Comparison of ENCODE assay signal across 9 cellular contexts in genomic region chr12:53623526-53623925, GRCh38. TPM values are rescaled to one million over a fixed set of nuclear protein-coding genes. Genes with fewer than 3 reads are reported as not detected.
DNase-seq lines count a peak whose midpoint lies in the region; ATAC-seq and TF ChIP-seq lines count a peak whose summit lies in the region.
"Had no signal": no experiment of that assay in that cellular context is flagged by ENCODE, and none has a peak within 500 bp of the region (broad histone marks: within the 10 kb centered on the region; RNA-seq: fewer than 3 reads in every experiment).

No MANE protein-coding gene starts in this region.

- H3K4me3 ChIP-seq in SK-N-SH (ENCODE audit: low read depth in 2 of 2, low read length in 1 of 2) = peak overlapping the region in 1 of 2 experiments; percentile 75; a peak in 2 of 4 replicates
- H3K4me3 ChIP-seq in suprapubic skin = peak overlapping the region; percentile 63

- H3K4me2 ChIP-seq in SK-N-SH = peak overlapping the region; percentile 91

- H2AFZ ChIP-seq in SK-N-SH (ENCODE audit: low read depth) = no peak overlapping the region

- TF ChIP-seq CTCF in SK-N-SH (IDR thresholded peaks at IDR 0.05) = no peak
- no peak for TF ChIP-seq CTCF in suprapubic skin (IDR thresholded peaks at IDR 0.05)

- ATAC-seq in SK-N-SH treated with all-trans-retinoic acid at 6 μM for 48 hours (no peak), GM19328 (IDR thresholded peaks at IDR 0.05; ENCODE audit: unreplicated experiment) (no peak), HG03457 (IDR thresholded peaks at IDR 0.05; ENCODE audit: unreplicated experiment) (no peak)

- H3K27ac ChIP-seq in SK-N-SH (ENCODE audit: low read depth in 2 of 2, low read length in 1 of 2) (no peak overlapping the region), suprapubic skin (peak overlapping the region; percentile 94)
- H3K27ac ChIP-seq: C4-2B had no signal

- H3F3A ChIP-seq in SK-N-SH (replicated peaks; ENCODE audit: insufficient read depth) = no peaks in the 10 kb centered on the region

- peak overlapping the region; percentile 100 for H3K4me3 Mint-ChIP-seq in activated naive CD8-positive, alpha-beta T cell

- no peak for TF ChIP-seq EP300 in SK-N-SH (IDR thresholded peaks at IDR 0.05; ENCODE audit: borderline replicate concordance in 1 of 2, low read depth in 1 of 2, low read length in 1 of 2)
- no peak for TF ChIP-seq EP300 in suprapubic skin (IDR thresholded peaks at IDR 0.05)

- WGBS in SK-N-SH (ENCODE audit: low lambda C conversion rate) = 66% methylated on average over 4 of the region's 4 CpGs
- WGBS in suprapubic skin = 4% methylated on average over 4 of the region's 4 CpGs

- POLR2A ChIA-PET in SK-N-SH (lab: Yijun Ruan, JAX) = interaction anchor here (1.0 kb wide), 1 partner anchor 32 kb away, joined by 3 read pairs; no protein-coding TSS in a partner anchor

- no peak overlapping the region for H3K9ac ChIP-seq in SK-N-SH

- H3K9me3 Mint-ChIP-seq in activated naive CD8-positive, alpha-beta T cell (ENCODE audit: low read depth) = no peaks in the 10 kb centered on the region

- no peaks in the 10 kb centered on the region for H3K36me3 ChIP-seq in SK-N-SH (replicated peaks in 1 of 2; ENCODE audit: control insufficient read depth in 1 of 2, insufficient read depth in 2 of 2, low read length in 1 of 2)
- H3K36me3 ChIP-seq in suprapubic skin = no peaks in the 10 kb centered on the region

- TF ChIP-seq RAD21 in SK-N-SH (IDR thresholded peaks at IDR 0.05; ENCODE audit: low read length) = no peak

- H3K4me1 ChIP-seq in SK-N-SH (ENCODE audit: control insufficient read depth in 1 of 2, insufficient read depth in 2 of 2, low read depth in 1 of 2, low read length in 1 of 2) = peaks cover 5 to 11% of the 10 kb centered on the region in 2 experiments; a peak in 3 of 4 replicates
- peaks cover 41% of the 10 kb centered on the region for H3K4me1 ChIP-seq in suprapubic skin

- TF ChIP-seq POLR2A in suprapubic skin (IDR thresholded peaks at IDR 0.05) = no peak

- H3K36me3 Mint-ChIP-seq in activated naive CD8-positive, alpha-beta T cell = peaks cover 2% of the 10 kb centered on the region

- peak overlapping the region; percentile 11 for H3K27ac Mint-ChIP-seq in activated naive CD8-positive, alpha-beta T cell

- no peaks in the 10 kb centered on the region for H3K27me3 Mint-ChIP-seq in activated naive CD8-positive, alpha-beta T cell

- H3K27me3 ChIP-seq in SK-N-SH (ENCODE audit: insufficient read depth) (no peaks in the 10 kb centered on the region), suprapubic skin (no peaks in the 10 kb centered on the region)

- CTCF ChIA-PET in SK-N-SH (lab: Yijun Ruan, JAX) = interaction anchor here (1.3 to 3.0 kb wide), 5 partner anchors 11 to 123 kb away, joined by 4 to 21 read pairs (median 8); partner anchors contain the start of gene ATP5MC2

- H3K9me2 ChIP-seq in SK-N-SH = no peaks in the 10 kb centered on the region

- H3K9me3 ChIP-seq in SK-N-SH (no peaks in the 10 kb centered on the region), suprapubic skin (no peaks in the 10 kb centered on the region)

- peaks cover 5% of the 10 kb centered on the region; the same call in 1 of the 2 replicates for H4K20me1 ChIP-seq in SK-N-SH (ENCODE audit: insufficient read depth)

- peaks cover 59% of the 10 kb centered on the region for H3K4me1 Mint-ChIP-seq in activated naive CD8-positive, alpha-beta T cell (ENCODE audit: low read depth)

- H3K79me2 ChIP-seq in SK-N-SH (ENCODE audit: insufficient read depth) = peaks cover 72% of the 10 kb centered on the region

- DNase-seq in SK-N-SH (no peak), inferior parietal cortex (ENCODE audit: extremely low spot score) (peak; percentile 25), suprapubic skin (ENCODE audit: low spot score in 2 of 2) (no peak), middle frontal gyrus (ENCODE audit: extremely low spot score, low spot score) (no peak)

TF ChIP-seq in SK-N-SH, 30 proteins besides CTCF, POLR2A, EP300 and RAD21 (continues in another document):
- no peak for TF ChIP-seq USF2 (IDR thresholded peaks at IDR 0.05; ENCODE audit: borderline replicate concordance, low read depth, low read length)
- TF ChIP-seq TAF1 (IDR thresholded peaks at IDR 0.05; ENCODE audit: borderline replicate concordance, low read depth, low read length) = no peak
- TF ChIP-seq REST (IDR thresholded peaks at IDR 0.05; ENCODE audit: low read depth, low read length) = no peak
- TF ChIP-seq POLR2AphosphoS5 (IDR thresholded peaks at IDR 0.05; ENCODE audit: low read depth, low read length) = no peak
- TF ChIP-seq FOSL2 (IDR thresholded peaks at IDR 0.05; ENCODE audit: borderline replicate concordance, low read depth) = no peak

TF ChIP-seq in SK-N-SH treated with all-trans-retinoic acid at 6 μM for 48 hours, 23 proteins besides CTCF, POLR2A, EP300 and RAD21:
- TF ChIP-seq ZFP3 (CRISPR knock-in tag; IDR thresholded peaks at IDR 0.05) (no peak), GLIS3 (CRISPR knock-in tag; IDR thresholded peaks at IDR 0.05) (no peak), ZC3H10 (CRISPR knock-in tag; IDR thresholded peaks at IDR 0.05) (no peak), PPARA (CRISPR knock-in tag; IDR thresholded peaks at IDR 0.05; ENCODE audit: borderline replicate concordance) (no peak), ZFP30 (CRISPR knock-in tag; IDR thresholded peaks at IDR 0.05) (no peak), PATZ1 (CRISPR knock-in tag; IDR thresholded peaks at IDR 0.05; ENCODE audit: borderline replicate concordance) (no peak)

RNA-seq across cellular contexts. Expression of gene ATF7, which starts 2.7 kb away (rescaled TPM):
- 12.8 and 17.3 TPM in 2 replicates for polyA plus RNA-seq in SK-N-SH (2012; rRNA removed)
- polyA plus RNA-seq in SK-N-SH (2012; cell fraction: cytosol; rRNA removed) = 10.6 and 10.9 TPM in 2 replicates
- polyA plus RNA-seq in SK-N-SH (2012; cell fraction: nucleus; rRNA removed) = 24.9 and 25.3 TPM in 2 replicates
- 10 to 100 TPM; 26.7 to 60.7 (median 40.5) TPM for total RNA-seq in suprapubic skin

RNA-seq across cellular contexts. Expression of gene ATP5MC2, which starts 52.4 kb away (rescaled TPM):
- polyA plus RNA-seq in SK-N-SH (2012; rRNA removed) = 309 and 319 TPM in 2 replicates
- polyA plus RNA-seq in SK-N-SH (2012; cell fraction: cytosol; rRNA removed) = 231 and 288 TPM in 2 replicates
- polyA plus RNA-seq in SK-N-SH (2012; cell fraction: nucleus; rRNA removed) = 116 and 117 TPM in 2 replicates
- total RNA-seq in suprapubic skin = 100 to 1,000 TPM; 232 to 381 (median 315) TPM
